1 cellular context compared by ENCODE assay signal in genomic region chr3:184176377-184177330, GRCh38.
TF ChIP-seq lines count a peak whose summit lies in the region.

No MANE protein-coding gene starts in this region.

TF ChIP-seq in endothelial cell of umbilical vein, 7 proteins besides CTCF, POLR2A, EP300 and RAD21:
- peak; percentile 54 for TF ChIP-seq POLR2AphosphoS5 (IDR thresholded peaks at IDR 0.05; ENCODE audit: insufficient read depth, low read depth, low read length)
- no peak for TF ChIP-seq EZH2 (IDR thresholded peaks at IDR 0.05; ENCODE audit: borderline replicate concordance, low read depth, low read length, severe bottlenecking)
- no peak for TF ChIP-seq MAX (IDR thresholded peaks at IDR 0.05; ENCODE audit: insufficient read depth, insufficient read length)
- peak; percentile 52 for TF ChIP-seq FOS (IDR thresholded peaks at IDR 0.05; ENCODE audit: borderline replicate concordance, insufficient read depth, low read length)
